ENCODE assay signal across 33 cellular contexts in genomic region chr14:53870997-53871396, GRCh38.
"Had no signal": no experiment of that assay in that cellular context is flagged by ENCODE, and none has a peak within 500 bp of the region (broad histone marks: within the 10 kb centered on the region; RNA-seq: fewer than 3 reads in every experiment).

No MANE protein-coding gene starts in this region.

- H3K9me3 ChIP-seq: ascending aorta, breast epithelium, colonic mucosa, esophagus squamous epithelium, gastroesophageal sphincter had no signal

- H3K27me3 Mint-ChIP-seq: activated CD4-positive, alpha-beta memory T cell treated with anti-CD3 and anti-CD28 coated beads for 36 hours; activated CD4-positive, alpha-beta T cell treated with anti-CD3 and anti-CD28 coated beads for 36 hours; activated CD4-positive, alpha-beta T cell treated with anti-CD3 and anti-CD28 coated beads, Interleukin-2, amount 10 ng/mL, durations not matched to agents 24 days and 14 days; activated CD8-positive, alpha-beta memory T cell treated with anti-CD3 and anti-CD28 coated beads, Interleukin-2, amount 10 ng/mL, durations not matched to agents 7 days and 5 days; activated naive CD8-positive, alpha-beta T cell treated with anti-CD3 and anti-CD28 coated beads, Interleukin-2, amount 10 ng/mL, durations not matched to agents 7 days and 5 days; T-cell; T-helper 17 cell had no signal

- H3K4me1 Mint-ChIP-seq: activated CD4-positive, alpha-beta T cell treated with anti-CD3 and anti-CD28 coated beads for 36 hours; activated CD4-positive, alpha-beta T cell treated with anti-CD3 and anti-CD28 coated beads, Interleukin-2, amount 10 ng/mL, durations not matched to agents 24 days and 14 days; activated CD8-positive, alpha-beta memory T cell treated with anti-CD3 and anti-CD28 coated beads, Interleukin-2, amount 10 ng/mL, durations not matched to agents 7 days and 5 days; activated naive CD8-positive, alpha-beta T cell treated with anti-CD3 and anti-CD28 coated beads, Interleukin-2, amount 10 ng/mL, durations not matched to agents 7 days and 5 days; T-cell; T-helper 17 cell had no signal

- H3K4me1 ChIP-seq: breast epithelium, colonic mucosa had no signal

- H3K4me3 ChIP-seq: ascending aorta, breast epithelium, cardiac muscle cell, colonic mucosa, esophagus squamous epithelium, gastroesophageal sphincter had no signal

- H3K36me3 ChIP-seq: ascending aorta, breast epithelium, cardiac muscle cell, colonic mucosa, esophagus squamous epithelium, gastroesophageal sphincter had no signal

- H3K27ac Mint-ChIP-seq: activated CD4-positive, alpha-beta memory T cell treated with anti-CD3 and anti-CD28 coated beads for 36 hours; activated CD4-positive, alpha-beta T cell treated with anti-CD3 and anti-CD28 coated beads for 36 hours; activated CD4-positive, alpha-beta T cell treated with anti-CD3 and anti-CD28 coated beads, Interleukin-2, amount 10 ng/mL, durations not matched to agents 24 days and 14 days; activated CD8-positive, alpha-beta memory T cell treated with anti-CD3 and anti-CD28 coated beads, Interleukin-2, amount 10 ng/mL, durations not matched to agents 7 days and 5 days; activated CD8-positive, alpha-beta T cell treated with anti-CD3 and anti-CD28 coated beads, Interleukin-2, amount 10 ng/mL, durations not matched to agents 7 days and 5 days; activated naive CD4-positive, alpha-beta T cell treated with anti-CD3 and anti-CD28 coated beads for 36 hours; activated naive CD4-positive, alpha-beta T cell treated with anti-CD3 and anti-CD28 coated beads, Interleukin-2, amount 50 U/mL, for 72 hours; activated naive CD8-positive, alpha-beta T cell treated with anti-CD3 and anti-CD28 coated beads, Interleukin-2, amount 10 ng/mL, durations not matched to agents 7 days and 5 days; activated T-helper 1 cell treated with anti-CD3 and anti-CD28 coated beads, Interleukin-12 subunit alpha, Interleukin-12 subunit beta, Interleukin-2, Interleukin-4 antibody, amounts not matched to agents 30 ng/mL and 10 ng/mL and 1 ng/mL, durations not matched to agents 14 hours and 24 hours and 36 hours; activated T-helper 2 cell treated with anti-CD3 and anti-CD28 coated beads, Interferon-gamma antibody, Interleukin-2, Interleukin-4, amounts not matched to agents 10 μg/mL and 5 μg/mL and 100 μg/mL, durations not matched to agents 14 hours and 24 hours and 36 hours; brain; T-cell; T-helper 17 cell; T-helper 2 cell treated with Interferon-gamma antibody and Interleukin-4, amounts not matched to agents 5 μg/mL and 100 μg/mL, for 36 hours had no signal

- DNase-seq: activated CD4-positive, alpha-beta memory T cell treated with anti-CD3 and anti-CD28 coated beads for 36 hours; activated CD4-positive, alpha-beta T cell treated with anti-CD3 and anti-CD28 coated beads for 36 hours; activated CD4-positive, alpha-beta T cell treated with anti-CD3 and anti-CD28 coated beads, Interleukin-2, amount 10 ng/mL, durations not matched to agents 24 days and 14 days; activated CD4-positive, CD25-positive, alpha-beta regulatory T cell; activated CD4-positive, CD25-positive, alpha-beta regulatory T cell treated with anti-CD3 and anti-CD28 coated beads, Interleukin-2, amount 50 U/mL, for 72 hours; activated CD8-positive, alpha-beta memory T cell treated with anti-CD3 and anti-CD28 coated beads, Interleukin-2, amount 10 ng/mL, durations not matched to agents 7 days and 5 days; activated CD8-positive, alpha-beta memory T cell treated with anti-CD3 and anti-CD28 coated beads, Interleukin-2, amount 50 U/mL, for 4 hours; activated CD8-positive, alpha-beta T cell treated with anti-CD3 and anti-CD28 coated beads, Interleukin-2, amount 10 ng/mL, durations not matched to agents 7 days and 5 days; activated effector memory CD4-positive, alpha-beta T cell treated with anti-CD3 and anti-CD28 coated beads, Interleukin-2, amount 50 U/mL, for 16 hours; activated naive CD4-positive, alpha-beta T cell treated with anti-CD3 and anti-CD28 coated beads for 36 hours; activated naive CD8-positive, alpha-beta T cell treated with anti-CD3 and anti-CD28 coated beads, Interleukin-2, amount 10 ng/mL, durations not matched to agents 7 days and 5 days; activated T-cell treated with anti-CD3 and anti-CD28 coated beads, Interleukin-2, amount 50 U/mL, for 1 hour; activated T-cell treated with anti-CD3 and anti-CD28 coated beads, Interleukin-2, amount 50 U/mL, for 48 hours; central memory CD4-positive, alpha-beta T cell; cerebellar nuclear complex; colonic mucosa; effector CD8-positive, alpha-beta T cell; esophagus squamous epithelium; foreskin melanocyte; SW 1271; T-cell; T-helper 17 cell; T1000 had no signal

- H3K27ac ChIP-seq: ascending aorta, breast epithelium, cardiac muscle cell, colonic mucosa, epithelial cell of prostate, esophagus squamous epithelium, gastroesophageal sphincter had no signal

- H3K36me3 Mint-ChIP-seq: activated CD4-positive, alpha-beta memory T cell treated with anti-CD3 and anti-CD28 coated beads for 36 hours; activated CD8-positive, alpha-beta memory T cell treated with anti-CD3 and anti-CD28 coated beads, Interleukin-2, amount 10 ng/mL, durations not matched to agents 7 days and 5 days; activated naive CD4-positive, alpha-beta T cell treated with anti-CD3 and anti-CD28 coated beads, Interleukin-2, amount 50 U/mL, for 72 hours; activated naive CD8-positive, alpha-beta T cell treated with anti-CD3 and anti-CD28 coated beads, Interleukin-2, amount 10 ng/mL, durations not matched to agents 7 days and 5 days; brain; T-cell had no signal

- H3K27me3 ChIP-seq: ascending aorta, breast epithelium, cardiac muscle cell, colonic mucosa, esophagus squamous epithelium, gastroesophageal sphincter had no signal

- ATAC-seq: activated CD4-positive, alpha-beta T cell treated with anti-CD3 and anti-CD28 coated beads for 36 hours; activated CD8-positive, alpha-beta memory T cell treated with anti-CD3 and anti-CD28 coated beads, Interleukin-2, amount 10 ng/mL, durations not matched to agents 7 days and 5 days; activated CD8-positive, alpha-beta T cell treated with anti-CD3 and anti-CD28 coated beads, Interleukin-2, amount 10 ng/mL, durations not matched to agents 7 days and 5 days; activated naive CD4-positive, alpha-beta T cell treated with anti-CD3 and anti-CD28 coated beads, Interleukin-2, amount 50 U/mL, for 72 hours; gastroesophageal sphincter; T-cell; T-helper 17 cell had no signal

- H3K9me3 Mint-ChIP-seq: activated CD4-positive, alpha-beta memory T cell treated with anti-CD3 and anti-CD28 coated beads for 36 hours; activated CD4-positive, alpha-beta T cell treated with anti-CD3 and anti-CD28 coated beads, Interleukin-2, amount 10 ng/mL, durations not matched to agents 24 days and 14 days; activated naive CD4-positive, alpha-beta T cell treated with anti-CD3 and anti-CD28 coated beads for 36 hours; activated T-helper 1 cell treated with anti-CD3 and anti-CD28 coated beads, Interleukin-12 subunit alpha, Interleukin-12 subunit beta, Interleukin-2, Interleukin-4 antibody, amounts not matched to agents 30 ng/mL and 10 ng/mL and 1 ng/mL, durations not matched to agents 14 hours and 24 hours and 36 hours; activated T-helper 2 cell treated with anti-CD3 and anti-CD28 coated beads, Interferon-gamma antibody, Interleukin-2, Interleukin-4, amounts not matched to agents 10 μg/mL and 5 μg/mL and 100 μg/mL, durations not matched to agents 14 hours and 24 hours and 36 hours; T-helper 2 cell treated with Interferon-gamma antibody and Interleukin-4, amounts not matched to agents 5 μg/mL and 100 μg/mL, for 36 hours had no signal

- H3K4me3 Mint-ChIP-seq: activated CD4-positive, alpha-beta memory T cell treated with anti-CD3 and anti-CD28 coated beads for 36 hours; activated CD4-positive, alpha-beta T cell treated with anti-CD3 and anti-CD28 coated beads for 36 hours; activated CD4-positive, alpha-beta T cell treated with anti-CD3 and anti-CD28 coated beads, Interleukin-2, amount 10 ng/mL, durations not matched to agents 24 days and 14 days; activated CD8-positive, alpha-beta memory T cell treated with anti-CD3 and anti-CD28 coated beads, Interleukin-2, amount 10 ng/mL, durations not matched to agents 7 days and 5 days; activated CD8-positive, alpha-beta T cell treated with anti-CD3 and anti-CD28 coated beads, Interleukin-2, amount 10 ng/mL, durations not matched to agents 7 days and 5 days; activated naive CD4-positive, alpha-beta T cell treated with anti-CD3 and anti-CD28 coated beads for 36 hours; activated naive CD8-positive, alpha-beta T cell treated with anti-CD3 and anti-CD28 coated beads, Interleukin-2, amount 10 ng/mL, durations not matched to agents 7 days and 5 days; activated T-helper 1 cell treated with anti-CD3 and anti-CD28 coated beads, Interleukin-12 subunit alpha, Interleukin-12 subunit beta, Interleukin-2, Interleukin-4 antibody, amounts not matched to agents 30 ng/mL and 10 ng/mL and 1 ng/mL, durations not matched to agents 14 hours and 24 hours and 36 hours; brain; T-cell; T-helper 17 cell; T-helper 2 cell treated with Interferon-gamma antibody and Interleukin-4, amounts not matched to agents 5 μg/mL and 100 μg/mL, for 36 hours had no signal
